Comparison of ENCODE assay signal across 12 cellular contexts in genomic region chr12:27176765-27177164, GRCh38.
DNase-seq lines count a peak whose midpoint lies in the region; ATAC-seq, FAIRE-seq and TF ChIP-seq lines count a peak whose summit lies in the region.
"Had no signal": no experiment of that assay in that cellular context is flagged by ENCODE, and none has a peak within 500 bp of the region (broad histone marks: within the 10 kb centered on the region; RNA-seq: fewer than 3 reads in every experiment).

No MANE protein-coding gene starts in this region.

- no peak for TF ChIP-seq CTCF in keratinocyte (optimal IDR thresholded peaks at IDR 0.05 in 1 of 3, IDR thresholded peaks at IDR 0.05 in 1 of 3, conservative IDR thresholded peaks at IDR 0.05 in 1 of 3; ENCODE audit: extremely low read depth in 1 of 3, insufficient read depth in 2 of 3, low read length in 3 of 3)

- H3K36me3 Mint-ChIP-seq in activated T-cell treated with anti-CD3 and anti-CD28 coated beads, Interleukin-2, amount 50 U/mL, for 4 hours (ENCODE audit: insufficient read depth) = peaks cover 2% of the 10 kb centered on the region

- H3K9me3 Mint-ChIP-seq in activated T-cell treated with anti-CD3 and anti-CD28 coated beads, Interleukin-2, amount 50 U/mL, for 4 hours = peaks cover 3% of the 10 kb centered on the region

- H3K36me3 ChIP-seq in keratinocyte (ENCODE audit: control insufficient read depth in 2 of 2, extremely low read depth in 1 of 2, insufficient read depth in 2 of 2, low read length in 2 of 2) (no peaks in the 10 kb centered on the region), SJCRH30 (no peaks in the 10 kb centered on the region)
- H3K36me3 ChIP-seq: ascending aorta had no signal

- H3K4me3 ChIP-seq in keratinocyte (ENCODE audit: control insufficient read depth in 2 of 3, extremely low read depth in 1 of 3, insufficient read depth in 2 of 3, low read depth in 1 of 3, low read length in 3 of 3) (no peak overlapping the region), SJCRH30 (no peak overlapping the region)
- H3K4me3 ChIP-seq: ascending aorta, GM23338 had no signal

- H3K27me3 ChIP-seq in keratinocyte (ENCODE audit: control insufficient read depth, extremely low read depth, insufficient read depth, low read length) (no peaks in the 10 kb centered on the region), SJCRH30 (no peaks in the 10 kb centered on the region)
- H3K27me3 ChIP-seq: ascending aorta had no signal

- DNase-seq in AG08395 (ENCODE audit: low spot score) (peak; percentile 22), HCEC 1CT (peak; percentile 93), keratinocyte (ENCODE audit: low read depth, low spot score) (peak; percentile 15), SJCRH30 (no peak), cerebellar nuclear complex (lab: John Stamatoyannopoulos, UW) (no peak), DMS153 (lab: John Stamatoyannopoulos, UW) (no peak), GDM1 (lab: John Stamatoyannopoulos, UW) (no peak)
- peak; percentile 20 for DNase-seq in activated T-cell treated with anti-CD3 and anti-CD28 coated beads, Interleukin-2, amount 50 U/mL, for 4 hours
- DNase-seq: head of caudate nucleus, NCI-H2107 had no signal

- H3K4me2 ChIP-seq in keratinocyte (ENCODE audit: control insufficient read depth, extremely low read depth, insufficient read depth, low read depth, low read length) = peak overlapping the region; percentile 33
- H3K4me2 ChIP-seq: GM23338 had no signal

- no peaks in the 10 kb centered on the region for H4K20me1 ChIP-seq in keratinocyte (ENCODE audit: control insufficient read depth, extremely low read depth, insufficient read depth, low read length)

- H3K4me1 ChIP-seq in keratinocyte (ENCODE audit: control insufficient read depth, extremely low read depth, insufficient read depth, low read length) = peaks cover 41% of the 10 kb centered on the region
- peaks cover 18% of the 10 kb centered on the region for H3K4me1 ChIP-seq in SJCRH30

- H3K4me1 Mint-ChIP-seq in activated T-cell treated with anti-CD3 and anti-CD28 coated beads, Interleukin-2, amount 50 U/mL, for 4 hours (ENCODE audit: low read depth) = peaks cover 30% of the 10 kb centered on the region
- H3K4me1 Mint-ChIP-seq: GM23338 had no signal

- no peak overlapping the region for H3K9ac ChIP-seq in keratinocyte (ENCODE audit: control insufficient read depth, extremely low read depth, insufficient read depth, low read length)

- no peaks in the 10 kb centered on the region for H3K9me3 ChIP-seq in keratinocyte (ENCODE audit: control insufficient read depth, low read depth, low read length)
- H3K9me3 ChIP-seq in SJCRH30 (replicated peaks) = 0 out of 2 replicates have a peak, but pooled peaks cover 3% of the 10 kb centered on the region

- H3K9me1 ChIP-seq in keratinocyte (ENCODE audit: control insufficient read depth, extremely low read depth, insufficient read depth, low read length) = no peaks in the 10 kb centered on the region

- FAIRE-seq in keratinocyte (lab: Jason Lieb, UNC) = peak; percentile 48

- ATAC-seq in activated T-cell treated with anti-CD3 and anti-CD28 coated beads, Interleukin-2, amount 50 U/mL, for 4 hours = peak; percentile 24 to 28
- ATAC-seq: GM23338 had no signal

- no peak overlapping the region for H3K4me3 Mint-ChIP-seq in activated T-cell treated with anti-CD3 and anti-CD28 coated beads, Interleukin-2, amount 50 U/mL, for 4 hours
- H3K4me3 Mint-ChIP-seq: GM23338 had no signal

- no peak overlapping the region for H2AFZ ChIP-seq in keratinocyte (ENCODE audit: control insufficient read depth, low read length)
- H2AFZ ChIP-seq: GM23338 had no signal

- H3K27ac ChIP-seq in keratinocyte (ENCODE audit: control insufficient read depth, insufficient read depth, low read length) (peak overlapping the region; percentile 49), SJCRH30 (no peak overlapping the region)

- no peaks in the 10 kb centered on the region for H3K79me2 ChIP-seq in keratinocyte (ENCODE audit: control insufficient read depth, insufficient read depth, low read length)

- H3K27me3 Mint-ChIP-seq in activated T-cell treated with anti-CD3 and anti-CD28 coated beads, Interleukin-2, amount 50 U/mL, for 4 hours (ENCODE audit: low read depth) = no peaks in the 10 kb centered on the region

- dilution Hi-C loops in keratinocyte (cut with MboI; ENCODE audit: extremely low pct_ligation_motif_present, low sequenced_read_pairs) = no loop called here

Comparison
In these comparisons a context has a peak if more than half of its experiments do, and no peak if none do; other contexts are left out.
1. DNase-seq: peak in AG08395 (single experiment), HCEC 1CT (single experiment), activated T-cell treated with anti-CD3 and anti-CD28 coated beads, Interleukin-2, amount 50 U/mL, for 4 hours (single experiment) and keratinocyte (single experiment); none in SJCRH30 (0 of 2), cerebellar nuclear complex (0 of 2), DMS153 (single experiment) and GDM1 (single experiment).